26 cellular contexts compared by ENCODE assay signal in the genomic region with DNA sequence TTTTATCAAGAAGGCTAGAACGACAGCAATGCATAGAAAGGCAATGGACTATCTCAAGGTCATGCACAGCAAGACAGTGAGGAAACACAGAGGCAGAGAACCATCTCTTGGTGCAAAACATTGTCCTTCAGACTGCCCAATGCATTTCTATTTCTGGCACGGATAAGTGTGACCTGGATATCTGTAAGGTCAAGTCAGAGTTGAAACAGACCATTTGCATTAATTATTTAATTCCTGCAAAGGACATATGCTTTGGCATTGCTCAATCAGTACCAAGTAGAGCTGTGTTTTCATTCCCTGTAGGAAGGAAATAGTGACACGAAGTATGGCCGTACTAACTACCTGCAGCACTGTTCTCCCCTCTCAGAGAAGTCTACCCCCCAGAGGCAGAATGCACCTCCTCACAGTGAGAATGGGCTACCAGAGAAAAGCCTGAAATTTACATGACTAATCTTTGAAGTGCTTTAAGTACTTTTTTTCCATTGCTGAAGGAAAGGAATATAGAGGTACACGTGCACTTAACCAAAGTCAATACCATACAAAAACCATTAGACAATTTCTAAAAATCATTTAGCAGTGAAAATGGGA.
"Had no signal": no experiment of that assay in that cellular context is flagged by ENCODE, and none has a peak within 500 bp of the region (broad histone marks: within the 10 kb centered on the region; RNA-seq: fewer than 3 reads in every experiment).

No MANE protein-coding gene starts in this region.

- H3K27ac ChIP-seq: ascending aorta, body of pancreas had no signal

- DNase-seq: activated CD4-positive, CD25-positive, alpha-beta regulatory T cell; activated CD8-positive, alpha-beta memory T cell treated with anti-CD3 and anti-CD28 coated beads, Interleukin-2, amount 50 U/mL, for 4 hours; activated CD8-positive, alpha-beta T cell treated with anti-CD3 and anti-CD28 coated beads for 36 hours; activated effector memory CD4-positive, alpha-beta T cell treated with Interleukin-2 at 50 U/mL for 16 hours; activated naive CD4-positive, alpha-beta T cell treated with anti-CD3 and anti-CD28 coated beads for 36 hours; activated naive CD8-positive, alpha-beta T cell treated with anti-CD3 and anti-CD28 coated beads, Interleukin-2, amount 10 ng/mL, durations not matched to agents 7 days and 5 days; activated T-cell treated with anti-CD3 and anti-CD28 coated beads, Interleukin-2, amount 50 U/mL, for 1 hour; amniotic stem cell; body of pancreas; MG63; MV-4-11; NCI-H1092 treated with DMSO at 0.1 percent for 48 hours; NCI-H1417 treated with DMSO at 0.1 percent for 48 hours; NCI-H1694; NCI-H2029; NCI-H2107; NCI-H345; NCI-H510A; NCI-H526 treated with DMSO at 0.1 percent for 48 hours; NCI-H82; SIG-M5; T-helper 17 cell; T-helper 9 cell had no signal

- H3K9me3 Mint-ChIP-seq: activated CD8-positive, alpha-beta T cell treated with anti-CD3 and anti-CD28 coated beads for 36 hours; activated naive CD4-positive, alpha-beta T cell treated with anti-CD3 and anti-CD28 coated beads for 36 hours; activated naive CD8-positive, alpha-beta T cell treated with anti-CD3 and anti-CD28 coated beads, Interleukin-2, amount 10 ng/mL, durations not matched to agents 7 days and 5 days; central memory CD8-positive, alpha-beta T cell had no signal

- H3K27ac Mint-ChIP-seq: activated CD8-positive, alpha-beta T cell treated with anti-CD3 and anti-CD28 coated beads for 36 hours; activated naive CD4-positive, alpha-beta T cell treated with anti-CD3 and anti-CD28 coated beads for 36 hours; activated naive CD8-positive, alpha-beta T cell treated with anti-CD3 and anti-CD28 coated beads, Interleukin-2, amount 10 ng/mL, durations not matched to agents 7 days and 5 days; T-helper 17 cell had no signal

- H3K4me1 Mint-ChIP-seq: central memory CD8-positive, alpha-beta T cell had no signal

- H3K9me3 ChIP-seq: ascending aorta, body of pancreas, MG63 had no signal

- H3K27me3 ChIP-seq: ascending aorta, body of pancreas, MG63 had no signal

- H3K4me3 ChIP-seq: ascending aorta, body of pancreas, MG63 had no signal

- H3K27me3 Mint-ChIP-seq: activated CD8-positive, alpha-beta T cell treated with anti-CD3 and anti-CD28 coated beads for 36 hours; activated naive CD8-positive, alpha-beta T cell treated with anti-CD3 and anti-CD28 coated beads, Interleukin-2, amount 10 ng/mL, durations not matched to agents 7 days and 5 days; central memory CD8-positive, alpha-beta T cell; T-helper 17 cell had no signal

- H3K4me1 ChIP-seq: ascending aorta, body of pancreas had no signal

- H3K4me3 Mint-ChIP-seq: activated CD8-positive, alpha-beta T cell treated with anti-CD3 and anti-CD28 coated beads for 36 hours; activated naive CD4-positive, alpha-beta T cell treated with anti-CD3 and anti-CD28 coated beads for 36 hours; activated naive CD8-positive, alpha-beta T cell treated with anti-CD3 and anti-CD28 coated beads, Interleukin-2, amount 10 ng/mL, durations not matched to agents 7 days and 5 days; central memory CD8-positive, alpha-beta T cell; T-helper 17 cell had no signal

- ATAC-seq: body of pancreas, HepG2, T-helper 17 cell had no signal
